ENCODE assay signal across 8 cellular contexts in the genomic region with DNA sequence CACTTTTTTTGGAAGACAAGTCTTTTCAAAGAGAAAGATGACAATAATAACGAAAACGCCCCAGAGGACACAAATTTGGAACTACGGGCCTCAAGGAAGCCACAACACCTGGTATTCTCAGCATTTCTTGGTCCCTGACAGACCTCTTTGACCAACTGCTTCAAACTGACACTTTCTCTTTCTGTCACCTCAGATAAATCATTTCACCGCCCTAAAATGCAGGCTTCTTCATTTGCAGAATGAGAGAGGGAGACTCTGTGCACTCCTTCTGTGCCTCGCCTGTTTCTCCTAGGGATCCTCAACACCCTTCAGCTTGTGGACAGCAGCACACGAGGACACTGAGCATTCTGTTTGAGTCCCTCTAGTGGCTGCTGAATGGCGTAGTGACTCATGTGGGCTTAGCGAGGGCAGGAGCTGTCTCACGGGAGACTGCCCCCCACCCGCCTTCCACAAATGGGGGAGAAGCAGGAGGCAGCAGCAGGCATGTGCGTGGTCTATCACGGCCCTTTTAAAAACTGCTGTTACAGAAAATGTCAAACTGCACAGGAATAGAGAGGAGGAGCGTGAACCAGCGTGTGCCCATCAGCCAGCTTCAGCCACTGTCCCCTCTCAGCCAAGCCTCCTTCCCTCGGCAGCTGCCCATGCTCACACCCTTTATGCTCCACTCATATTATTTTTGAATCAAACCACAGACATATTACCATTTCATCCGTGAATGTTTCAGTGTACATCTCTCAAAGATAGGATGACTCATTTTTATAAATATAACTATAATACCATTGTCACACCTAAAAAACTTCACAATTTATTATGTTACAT. TPM values are rescaled to one million over a fixed set of nuclear protein-coding genes. Genes with fewer than 3 reads are reported as not detected.
DNase-seq lines count a peak whose midpoint lies in the region; ATAC-seq and TF ChIP-seq lines count a peak whose summit lies in the region.

No MANE protein-coding gene starts in this region.

- in situ Hi-C loops in Caki2 (cut with HindIII; ENCODE audit: low pct_unique_long_range_greater_than_20kb, low sequenced_read_pairs) = no loop called here
- in situ Hi-C loops in GM18951 (cut with MboI; ENCODE audit: low sequenced_read_pairs, unreplicated experiment) = no loop called here

- no peaks in the 10 kb centered on the region for H3K36me3 Mint-ChIP-seq in stimulated activated effector memory CD8-positive, alpha-beta T cell treated with anti-CD3 and anti-CD28 coated beads, Interleukin-12 subunit alpha, Interleukin-12 subunit beta, amount 100 ng/mL, for 72 hours
- H3K36me3 Mint-ChIP-seq in T-cell = no peaks in the 10 kb centered on the region

- no peaks in the 10 kb centered on the region for H3K9me3 Mint-ChIP-seq in stimulated activated effector memory CD8-positive, alpha-beta T cell treated with anti-CD3 and anti-CD28 coated beads, Interleukin-12 subunit alpha, Interleukin-12 subunit beta, amount 100 ng/mL, for 72 hours
- no peaks in the 10 kb centered on the region for H3K9me3 Mint-ChIP-seq in T-cell

- POLR2A ChIA-PET in T-cell (lab: Charles Lee) = no interaction called here

- CTCF ChIA-PET in T-cell (lab: Charles Lee) = no interaction called here

- no peak overlapping the region for H3K27ac Mint-ChIP-seq in stimulated activated effector memory CD8-positive, alpha-beta T cell treated with anti-CD3 and anti-CD28 coated beads, Interleukin-12 subunit alpha, Interleukin-12 subunit beta, amount 100 ng/mL, for 72 hours
- no peak overlapping the region for H3K27ac Mint-ChIP-seq in T-cell

- no peak overlapping the region for H3K4me3 Mint-ChIP-seq in stimulated activated effector memory CD8-positive, alpha-beta T cell treated with anti-CD3 and anti-CD28 coated beads, Interleukin-12 subunit alpha, Interleukin-12 subunit beta, amount 100 ng/mL, for 72 hours
- H3K4me3 Mint-ChIP-seq in T-cell = no peak overlapping the region

- ATAC-seq in HG03025 (IDR thresholded peaks at IDR 0.05; ENCODE audit: low FRiP score, unreplicated experiment) (peak; percentile 47), T-cell (replicated peaks in 1 of 4) (no peak)
- ATAC-seq in stimulated activated effector memory CD8-positive, alpha-beta T cell treated with anti-CD3 and anti-CD28 coated beads, Interleukin-12 subunit alpha, Interleukin-12 subunit beta, amount 100 ng/mL, for 72 hours = peak; percentile 70

- H3K4me1 Mint-ChIP-seq in stimulated activated effector memory CD8-positive, alpha-beta T cell treated with anti-CD3 and anti-CD28 coated beads, Interleukin-12 subunit alpha, Interleukin-12 subunit beta, amount 100 ng/mL, for 72 hours = peaks cover 20% of the 10 kb centered on the region
- H3K4me1 Mint-ChIP-seq in T-cell = peaks cover 0 to 9% (median 7%) of the 10 kb centered on the region in 3 donors

- H3K27me3 Mint-ChIP-seq in T-cell = peaks cover 21 to 38% of the 10 kb centered on the region in 2 donors

- DNase-seq in Caki2 (ENCODE audit: low read depth) = peak; percentile 41
- peak; percentile 26 for DNase-seq in globus pallidus (ENCODE audit: low spot score)
- DNase-seq in stimulated activated effector memory CD8-positive, alpha-beta T cell treated with anti-CD3 and anti-CD28 coated beads, Interleukin-12 subunit alpha, Interleukin-12 subunit beta, amount 100 ng/mL, for 72 hours (ENCODE audit: low spot score in 2 of 2) = peak in 1 of 2 donors; percentile 50
- no peak for DNase-seq in NCI-H446 (lab: John Stamatoyannopoulos, UW)
- DNase-seq in T-cell = no peak

- peak; percentile 24 for TF ChIP-seq POLR2A in GM18951 (IDR thresholded peaks at IDR 0.05; ENCODE audit: extremely low read depth, insufficient read depth, insufficient read length)

TF ChIP-seq in PFSK-1, 5 proteins besides CTCF, POLR2A, EP300 and RAD21:
- peak; percentile 56 to 87; a peak in 3 of 4 replicates for TF ChIP-seq REST (IDR thresholded peaks at IDR 0.05; ENCODE audit: insufficient read depth in 1 of 2, low read depth in 2 of 2, low read length in 2 of 2)
- TF ChIP-seq POLR2AphosphoS5 (IDR thresholded peaks at IDR 0.05; ENCODE audit: low read depth, low read length) = no peak

RNA-seq across cellular contexts. Expression of gene GSDME, which starts 41.4 kb away (rescaled TPM):
- 25.0 and 25.5 TPM in 2 replicates for total RNA-seq in Caki2 (2014; rRNA removed; shearing (Covaris generic); ENCODE audit: low replicate concordance)
- polyA plus RNA-seq in PFSK-1 (2012; ENCODE audit: insufficient read length, low read depth) = not detected
- total RNA-seq in T-cell = 1 to 10 TPM in 1 of 5 donors, under 1 TPM in 3, not detected in 1; 0.38 to 1.1 (median 0.46) TPM

Comparison
In these comparisons a context has a peak if more than half of its experiments do, and no peak if none do; other contexts are left out.
1. DNase-seq: peak in Caki2 (single experiment) and globus pallidus (single experiment); none in NCI-H446 (0 of 2) and T-cell (0 of 34).
2. ATAC-seq: peak in HG03025 (single experiment) and stimulated activated effector memory CD8-positive, alpha-beta T cell treated with anti-CD3 and anti-CD28 coated beads, Interleukin-12 subunit alpha, Interleukin-12 subunit beta, amount 100 ng/mL, for 72 hours (single experiment); none in T-cell (0 of 4).
3. RNA of gene GSDME, which starts 41.4 kb away (total RNA-seq): 25.0 to 25.5 TPM in Caki2; 0.38 to 1.1 TPM in T-cell; every median in the first group is over 10 times any median in the second.